23 cellular contexts compared by ENCODE assay signal in the genomic region with DNA sequence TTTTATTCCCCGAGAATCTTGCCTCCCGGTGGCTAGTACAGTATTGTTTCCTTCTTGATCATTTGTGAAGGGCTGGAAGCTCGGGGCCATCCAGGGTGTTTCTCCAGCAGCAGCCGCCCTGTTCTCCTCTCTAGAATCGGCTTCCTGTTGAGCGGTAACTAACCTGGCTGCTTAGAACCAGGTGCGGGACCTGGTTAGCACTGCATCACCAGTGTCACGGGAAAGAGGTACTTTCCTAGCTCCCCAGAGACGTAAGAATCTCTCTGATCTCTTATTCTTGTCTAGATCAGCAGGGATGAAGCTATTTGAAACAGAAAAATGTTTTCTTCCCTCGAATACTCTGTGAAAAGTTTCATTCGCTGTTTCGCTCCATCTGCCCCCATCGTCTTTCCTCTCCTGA.
DNase-seq lines count a peak whose midpoint lies in the region; ATAC-seq and TF ChIP-seq lines count a peak whose summit lies in the region.
"Had no signal": no experiment of that assay in that cellular context is flagged by ENCODE, and none has a peak within 500 bp of the region (broad histone marks: within the 10 kb centered on the region; RNA-seq: fewer than 3 reads in every experiment).

No MANE protein-coding gene starts in this region.

- H3K4me1 Mint-ChIP-seq in activated CD4-positive, alpha-beta T cell treated with anti-CD3 and anti-CD28 coated beads for 36 hours, result peaks cover 78% of the 10 kb centered on the region
- peaks cover 16 to 78% (median 46%) of the 10 kb centered on the region in 4 donors for H3K4me1 Mint-ChIP-seq in CD4-positive, CD25-positive, alpha-beta regulatory T cell
- peaks cover 76% of the 10 kb centered on the region for H3K4me1 Mint-ChIP-seq in activated CD4-positive, alpha-beta memory T cell treated with anti-CD3 and anti-CD28 coated beads for 36 hours (ENCODE audit: low read depth)
- H3K4me1 Mint-ChIP-seq in immature natural killer cell (peaks cover 88 to 97% of the 10 kb centered on the region in 2 donors), endodermal cell (no peaks in the 10 kb centered on the region)
- H3K4me1 Mint-ChIP-seq: mesothelial cell of epicardium had no signal

- H3K4me3 ChIP-seq in CD4-positive, CD25-positive, alpha-beta regulatory T cell (ENCODE audit: low read depth, low read length), result no peak overlapping the region
- H3K4me3 ChIP-seq in endodermal cell (ENCODE audit: low read length), result no peak overlapping the region
- H3K4me3 ChIP-seq: A549, Peyer's patch, SK-N-MC, upper lobe of left lung had no signal

- H3K27me3 ChIP-seq in CD4-positive, CD25-positive, alpha-beta regulatory T cell (ENCODE audit: control insufficient read depth, insufficient read depth, low read length), result no peaks in the 10 kb centered on the region
- H3K27me3 ChIP-seq in endodermal cell (ENCODE audit: control insufficient read depth, insufficient read depth, low read length, poor library complexity, severe bottlenecking), result no peaks in the 10 kb centered on the region
- H3K27me3 ChIP-seq: Peyer's patch, upper lobe of left lung had no signal

- H3K27ac ChIP-seq in CD4-positive, CD25-positive, alpha-beta regulatory T cell (ENCODE audit: insufficient read depth, low read length, poor library complexity, severe bottlenecking), result peak overlapping the region; percentile 60
- no peak overlapping the region for H3K27ac ChIP-seq in endodermal cell (ENCODE audit: low read depth, low read length)
- H3K27ac ChIP-seq: A549, SK-N-MC, upper lobe of left lung had no signal

- H3K9me3 ChIP-seq in CD4-positive, CD25-positive, alpha-beta regulatory T cell (ENCODE audit: control insufficient read depth in 2 of 2, low read length in 2 of 2), result no peaks in the 10 kb centered on the region
- H3K9me3 ChIP-seq in endodermal cell (ENCODE audit: control insufficient read depth, low read length), result no peaks in the 10 kb centered on the region
- H3K9me3 ChIP-seq: A549, Peyer's patch, upper lobe of left lung had no signal

- 75 to 79% methylated on average over 9 to 13 of the region's 13 CpGs for WGBS in endodermal cell (ENCODE audit: insufficient coverage in 1 of 2, insufficient read length in 1 of 2), 2 experiments

- no peaks in the 10 kb centered on the region for H3K27me3 Mint-ChIP-seq in activated CD4-positive, alpha-beta T cell treated with anti-CD3 and anti-CD28 coated beads for 36 hours
- H3K27me3 Mint-ChIP-seq in CD4-positive, CD25-positive, alpha-beta regulatory T cell, result no peaks in the 10 kb centered on the region
- no peaks in the 10 kb centered on the region for H3K27me3 Mint-ChIP-seq in activated CD4-positive, alpha-beta memory T cell treated with anti-CD3 and anti-CD28 coated beads for 36 hours
- peaks cover 0 to 35% (median 18%) of the 10 kb centered on the region in 3 donors for H3K27me3 Mint-ChIP-seq in immature natural killer cell (ENCODE audit: low read depth in 3 of 3)
- H3K27me3 Mint-ChIP-seq in endodermal cell (ENCODE audit: insufficient read depth), result no peaks in the 10 kb centered on the region

- peaks cover 19% of the 10 kb centered on the region for H3K4me1 ChIP-seq in CD4-positive, CD25-positive, alpha-beta regulatory T cell (ENCODE audit: control insufficient read depth, insufficient read depth, low read length, poor library complexity, severe bottlenecking)
- H3K4me1 ChIP-seq in endodermal cell (ENCODE audit: control insufficient read depth, insufficient read depth, low read length), result no peaks in the 10 kb centered on the region
- H3K4me1 ChIP-seq: A549 had no signal

- H3K9me3 Mint-ChIP-seq in activated CD4-positive, alpha-beta T cell treated with anti-CD3 and anti-CD28 coated beads for 36 hours (ENCODE audit: low read depth), result no peaks in the 10 kb centered on the region
- H3K9me3 Mint-ChIP-seq in CD4-positive, CD25-positive, alpha-beta regulatory T cell, result no peaks in the 10 kb centered on the region
- H3K9me3 Mint-ChIP-seq in activated CD4-positive, alpha-beta memory T cell treated with anti-CD3 and anti-CD28 coated beads for 36 hours, result no peaks in the 10 kb centered on the region
- no peaks in the 10 kb centered on the region for H3K9me3 Mint-ChIP-seq in immature natural killer cell
- no peaks in the 10 kb centered on the region for H3K9me3 Mint-ChIP-seq in endodermal cell
- H3K9me3 Mint-ChIP-seq: mesothelial cell of epicardium had no signal

- DNase-seq in activated CD4-positive, alpha-beta T cell treated with anti-CD3 and anti-CD28 coated beads for 36 hours, result no peak
- no peak for DNase-seq in activated CD4-positive, alpha-beta T cell treated with anti-CD3 and anti-CD28 coated beads for 48 hours
- DNase-seq in CD4-positive, CD25-positive, alpha-beta regulatory T cell, result no peak
- no peak for DNase-seq in activated CD4-positive, alpha-beta memory T cell treated with anti-CD3 and anti-CD28 coated beads for 36 hours
- no peak for DNase-seq in immature natural killer cell
- no peak for DNase-seq in cerebellar cortex (ENCODE audit: low spot score)
- no peak for DNase-seq in ecto neural progenitor cell (ENCODE audit: low spot score)
- no peak for DNase-seq in endodermal cell
- DNase-seq: activated CD8-positive, alpha-beta memory T cell treated with anti-CD3 and anti-CD28 coated beads, Interleukin-2, amount 50 U/mL, for 4 hours; amniotic stem cell; cerebellar nuclear complex; EL; foreskin fibroblast; HFFc6; Kasumi-1; NCI-H2171; NCI-H774; Peyer's patch; stimulated activated CD4-positive, alpha-beta T cell treated with anti-CD3 and anti-CD28 coated beads, Interleukin-12 subunit alpha, Interleukin-12 subunit beta, amount 100 ng/mL, for 4 hours; upper lobe of left lung had no signal

- peak overlapping the region; percentile 93 for H3K27ac Mint-ChIP-seq in activated CD4-positive, alpha-beta T cell treated with anti-CD3 and anti-CD28 coated beads for 36 hours
- H3K27ac Mint-ChIP-seq in CD4-positive, CD25-positive, alpha-beta regulatory T cell, result peak overlapping the region; percentile 78 to 86 (median 83)
- peak overlapping the region; percentile 76 for H3K27ac Mint-ChIP-seq in activated CD4-positive, alpha-beta memory T cell treated with anti-CD3 and anti-CD28 coated beads for 36 hours
- H3K27ac Mint-ChIP-seq in immature natural killer cell (peak overlapping the region; percentile 60 to 91 (median 83)), endodermal cell (no peak overlapping the region)
- H3K27ac Mint-ChIP-seq: HFFc6, mesothelial cell of epicardium had no signal

- H3K9ac ChIP-seq in endodermal cell (ENCODE audit: extremely low read depth, low read length, poor library complexity, severe bottlenecking), result no peak overlapping the region

- no peak overlapping the region for H3K4me3 Mint-ChIP-seq in activated CD4-positive, alpha-beta T cell treated with anti-CD3 and anti-CD28 coated beads for 36 hours
- peak overlapping the region in 1 of 4 donors; percentile 43 for H3K4me3 Mint-ChIP-seq in CD4-positive, CD25-positive, alpha-beta regulatory T cell
- peak overlapping the region; percentile 37 for H3K4me3 Mint-ChIP-seq in activated CD4-positive, alpha-beta memory T cell treated with anti-CD3 and anti-CD28 coated beads for 36 hours
- peak overlapping the region in 1 of 5 donors; percentile 5 for H3K4me3 Mint-ChIP-seq in immature natural killer cell
- H3K4me3 Mint-ChIP-seq in endodermal cell, result no peak overlapping the region
- H3K4me3 Mint-ChIP-seq: HFFc6, mesothelial cell of epicardium had no signal

- intact Hi-C loops in activated CD4-positive, alpha-beta T cell treated with anti-CD3 and anti-CD28 coated beads for 36 hours (cut with DNase I, micrococcal nuclease), result no loop called here
- intact Hi-C loops in activated CD4-positive, alpha-beta memory T cell treated with anti-CD3 and anti-CD28 coated beads for 36 hours (cut with micrococcal nuclease), result no loop called here

- H3K36me3 ChIP-seq in CD4-positive, CD25-positive, alpha-beta regulatory T cell (ENCODE audit: control insufficient read depth, insufficient read depth, low read length), result peaks cover 100% of the 10 kb centered on the region
- peaks cover 91% of the 10 kb centered on the region for H3K36me3 ChIP-seq in endodermal cell (ENCODE audit: control insufficient read depth, insufficient read depth, low read length)

- POLR2A ChIA-PET in activated CD4-positive, alpha-beta T cell treated with anti-CD3 and anti-CD28 coated beads for 36 hours (lab: Charles Lee), result interaction anchor here (0.9 kb wide), 1 partner anchor 12 kb away, joined by 4 read pairs; no protein-coding TSS in a partner anchor
- POLR2A ChIA-PET in activated CD4-positive, alpha-beta memory T cell treated with anti-CD3 and anti-CD28 coated beads for 36 hours (lab: Charles Lee), result no interaction called here

- CTCF ChIA-PET in activated CD4-positive, alpha-beta T cell treated with anti-CD3 and anti-CD28 coated beads for 36 hours (lab: Charles Lee), result interaction anchor here (0.7 to 1.5 kb wide), 5 partner anchors 8 to 553 kb away, joined by 3 to 6 read pairs (median 5); no protein-coding TSS in a partner anchor
- CTCF ChIA-PET in activated CD4-positive, alpha-beta memory T cell treated with anti-CD3 and anti-CD28 coated beads for 36 hours (lab: Charles Lee), result interaction anchor here (1.1 kb wide), 1 partner anchor 16 kb away, joined by 3 read pairs; no protein-coding TSS in a partner anchor

- ATAC-seq in activated CD4-positive, alpha-beta T cell treated with anti-CD3 and anti-CD28 coated beads for 36 hours, result peak; percentile 69
- no peak for ATAC-seq in CD4-positive, CD25-positive, alpha-beta regulatory T cell (ENCODE audit: low read depth in 2 of 2)
- ATAC-seq: A549 had no signal

- peaks cover 75% of the 10 kb centered on the region for H3K36me3 Mint-ChIP-seq in activated CD4-positive, alpha-beta T cell treated with anti-CD3 and anti-CD28 coated beads for 36 hours (ENCODE audit: low read depth)
- peaks cover 47% of the 10 kb centered on the region for H3K36me3 Mint-ChIP-seq in CD4-positive, CD25-positive, alpha-beta regulatory T cell
- peaks cover 68% of the 10 kb centered on the region for H3K36me3 Mint-ChIP-seq in activated CD4-positive, alpha-beta memory T cell treated with anti-CD3 and anti-CD28 coated beads for 36 hours
- H3K36me3 Mint-ChIP-seq in immature natural killer cell (peaks cover 18 to 66% (median 39%) of the 10 kb centered on the region in 3 donors), endodermal cell (ENCODE audit: low read depth) (peaks cover 71% of the 10 kb centered on the region)

- TF ChIP-seq CTCF in endodermal cell (conservative IDR thresholded peaks at IDR 0.05), result no peak
